In genomic region chr22:44764974-44765373, GRCh38 we compare ENCODE assay signal across 20 cellular contexts. TPM values are rescaled to one million over a fixed set of nuclear protein-coding genes. Genes with fewer than 3 reads are reported as not detected.
A peak's percentile ranks its signal among the peaks of the same experiment; 100 is the strongest.
DNase-seq lines count a peak whose midpoint lies in the region; ATAC-seq, FAIRE-seq and TF ChIP-seq lines count a peak whose summit lies in the region.
"Had no signal": no experiment of that assay in that cellular context is flagged by ENCODE, and none has a peak within 500 bp of the region (broad histone marks: within the 10 kb centered on the region; RNA-seq: fewer than 3 reads in every experiment).

No MANE protein-coding gene starts in this region.

- H2BK20ac ChIP-seq in H1 (ENCODE audit: low read length): no peak overlapping the region

- TF ChIP-seq EP300 in H1 (IDR thresholded peaks at IDR 0.05; ENCODE audit: borderline replicate concordance in 1 of 2, low read depth in 2 of 2, low read length in 2 of 2) (no peak), upper lobe of left lung (IDR thresholded peaks at IDR 0.05) (no peak)

- no peak overlapping the region for H4K91ac ChIP-seq in H1 (replicated peaks; ENCODE audit: insufficient read length, low read length)

- H3K23ac ChIP-seq in H1 (ENCODE audit: insufficient read length): no peak overlapping the region

- H4K20me1 ChIP-seq in H1 (replicated peaks in 1 of 2; ENCODE audit: control insufficient read depth in 1 of 2, insufficient read depth in 2 of 2, low read length in 2 of 2): peaks cover 8% of the 10 kb centered on the region in 2 experiments

- intact Hi-C loops in mucosa of descending colon (cut with DNase I, micrococcal nuclease) (no loop called here), testis (cut with DNase I; ENCODE audit: low total_unique reads) (no loop called here)

- H3K9me3 ChIP-seq in H1 (ENCODE audit: insufficient read depth in 2 of 2, low read depth in 1 of 2, low read length in 1 of 2) (no peaks in the 10 kb centered on the region), mucosa of descending colon (no peaks in the 10 kb centered on the region), upper lobe of left lung (no peaks in the 10 kb centered on the region), testis (no peaks in the 10 kb centered on the region)

- H3K4me1 ChIP-seq in H1 (replicated peaks in 1 of 4; ENCODE audit: control insufficient read depth in 3 of 4, insufficient read depth in 4 of 4, low read length in 3 of 4) (peaks cover 2 to 15% (median 7%) of the 10 kb centered on the region in 4 experiments; a peak in 5 of 7 replicates), mucosa of descending colon (ENCODE audit: low read depth) (peaks cover 3% of the 10 kb centered on the region), upper lobe of left lung (peaks cover 0 to 10% (median 5%) of the 10 kb centered on the region in 4 donors), testis (no peaks in the 10 kb centered on the region)
- H3K4me1 ChIP-seq: HAP-1 had no signal

- no peak overlapping the region for H3K56ac ChIP-seq in H1 (replicated peaks; ENCODE audit: insufficient read length, low read depth, low read length)

- ATAC-seq in mucosa of descending colon (peak; percentile 15), upper lobe of left lung (ENCODE audit: low FRiP score in 2 of 2) (peak; percentile 8 to 16)
- ATAC-seq: SK-N-SH treated with all-trans-retinoic acid at 6 μM for 48 hours had no signal

- no peak overlapping the region for H4K5ac ChIP-seq in H1 (ENCODE audit: insufficient read length, low read depth, low read length)

- no peak overlapping the region for H2BK120ac ChIP-seq in H1 (replicated peaks; ENCODE audit: low read depth, low read length)

- no peak overlapping the region for H2AK5ac ChIP-seq in H1 (ENCODE audit: low read depth, low read length)

- H3K4me3 ChIP-seq in H7 (ENCODE audit: insufficient read depth, low read depth, low read length) (no peak overlapping the region), H1 (ENCODE audit: extremely low read depth in 1 of 4, insufficient read depth in 2 of 4, low read depth in 3 of 4, low read length in 4 of 4) (no peak overlapping the region), mucosa of descending colon (no peak overlapping the region), upper lobe of left lung (no peak overlapping the region), testis (no peak overlapping the region)
- H3K4me3 ChIP-seq: HAP-1 had no signal

- H3K79me1 ChIP-seq in H1 (ENCODE audit: low read depth, low read length): peaks cover 8% of the 10 kb centered on the region

- POLR2A ChIA-PET in H1 (lab: Charles Lee; ENCODE audit: partially characterized antibody): interaction anchor here (1.1 kb wide), 3 partner anchors 10 to 13 kb away, joined by 4 read pairs; partner anchors contain the start of gene ARHGAP8

- H2BK12ac ChIP-seq in H1 (ENCODE audit: low read depth, low read length): no peak overlapping the region

- no peak overlapping the region for H3K27ac ChIP-seq in H1 (ENCODE audit: low read depth, low read length)
- no peak overlapping the region for H3K27ac ChIP-seq in upper lobe of left lung
- H3K27ac ChIP-seq in testis: no peak overlapping the region

- no peak overlapping the region for H4K8ac ChIP-seq in H1 (ENCODE audit: extremely low read depth, insufficient read depth, low read length)

- peak overlapping the region; percentile 48; the same call in 1 of the 2 replicates for H3K18ac ChIP-seq in H1 (ENCODE audit: extremely low read depth, low read length)

- DNase-seq in H7 (peak; percentile 47), H1 (ENCODE audit: low read depth in 1 of 2, low spot score in 2 of 2) (no peak), mucosa of descending colon (no peak), upper lobe of left lung (peak in 1 of 2 donors; percentile 55), testis (no peak), SKM-1 (lab: John Stamatoyannopoulos, UW; ENCODE audit: unreplicated experiment) (no peak), inferior parietal cortex (ENCODE audit: extremely low spot score) (no peak)
- DNase-seq: DMS79, NCI-H1417, NCI-H187, NCI-H2107, NCI-H510A, NCI-H774, OCI-M1, SIG-M5 had no signal

- WGBS in H1 (ENCODE audit: extremely low coverage in 1 of 2, insufficient coverage in 1 of 2, insufficient read length in 1 of 2, insufficient replicate concordance in 2 of 2, low coverage in 1 of 2, low lambda C conversion rate in 2 of 2, missing lambda C conversion rate in 1 of 2), 2 experiments: 89% methylated on average over 4 of the region's 4 CpGs; no CpG with 5 or more reads in 1 of the 2 experiments
- 15 to 25% methylated on average over 4 of the region's 4 CpGs for WGBS in upper lobe of left lung, 2 donors
- 70 to 74% methylated on average over 4 of the region's 4 CpGs for WGBS in testis, 2 donors

- peaks cover 0 to 36% of the 10 kb centered on the region in 2 experiments; a peak in 2 of 4 replicates for H3K79me2 ChIP-seq in H1 (ENCODE audit: control insufficient read depth in 1 of 2, insufficient read depth in 2 of 2, low read length in 2 of 2)

- no peak overlapping the region for H2AFZ ChIP-seq in H1 (ENCODE audit: low read length)

- no peak overlapping the region for H3K4ac ChIP-seq in H1 (replicated peaks; ENCODE audit: insufficient read length, low read depth, low read length)

- no peak for TF ChIP-seq RAD21 in H1 (IDR thresholded peaks at IDR 0.05 in 1 of 2, conservative IDR thresholded peaks at IDR 0.05 in 1 of 2; ENCODE audit: low read depth in 2 of 2, low read length in 2 of 2)

- no peak overlapping the region for H3K9ac ChIP-seq in H1 (replicated peaks in 1 of 4; ENCODE audit: extremely low read depth in 1 of 4, low read depth in 3 of 4, low read length in 3 of 4)

- no peaks in the 10 kb centered on the region for H3K27me3 ChIP-seq in H7 (ENCODE audit: control insufficient read depth, insufficient read depth, low read length)
- H3K27me3 ChIP-seq in H1 (replicated peaks in 1 of 4; ENCODE audit: control insufficient read depth in 3 of 4, extremely low read depth in 1 of 4, insufficient read depth in 3 of 4, low read length in 3 of 4): no peaks in the 10 kb centered on the region
- H3K27me3 ChIP-seq in upper lobe of left lung: no peaks in the 10 kb centered on the region
- H3K27me3 ChIP-seq in testis: no peaks in the 10 kb centered on the region

- TF ChIP-seq CTCF in H1 (IDR thresholded peaks at IDR 0.05; ENCODE audit: control extremely low read depth in 1 of 3, insufficient read depth in 1 of 3, low read depth in 1 of 3, low read length in 3 of 3) (no peak), mucosa of descending colon (IDR thresholded peaks at IDR 0.05) (no peak), upper lobe of left lung (IDR thresholded peaks at IDR 0.05) (no peak), testis (IDR thresholded peaks at IDR 0.05) (no peak)

- H2BK5ac ChIP-seq in H1 (ENCODE audit: low read depth, low read length): peak overlapping the region; percentile 71; the same call in 1 of the 2 replicates

- H3K23me2 ChIP-seq in H1 (ENCODE audit: low read depth, low read length): no peaks in the 10 kb centered on the region

- FAIRE-seq in H1 (lab: Jason Lieb, UNC): no peak

- no peak overlapping the region for H3K14ac ChIP-seq in H1 (ENCODE audit: insufficient read length)

- TF ChIP-seq POLR2A in H1 (IDR thresholded peaks at IDR 0.05; ENCODE audit: control extremely low read depth in 1 of 2, low read depth in 2 of 2, low read length in 2 of 2) (no peak), upper lobe of left lung (IDR thresholded peaks at IDR 0.05) (no peak), testis (IDR thresholded peaks at IDR 0.05) (no peak)

- no peak overlapping the region for H3K4me2 ChIP-seq in H1 (ENCODE audit: insufficient read depth in 1 of 2, low read depth in 2 of 2, low read length in 2 of 2)

- no peaks in the 10 kb centered on the region; the same call in 1 of the 2 replicates for H3K36me3 ChIP-seq in H7 (replicated peaks; ENCODE audit: control insufficient read depth, insufficient read depth, low read length)
- H3K36me3 ChIP-seq in H1 (ENCODE audit: control insufficient read depth in 2 of 4, insufficient read depth in 4 of 4, low read length in 3 of 4): no peaks in the 10 kb centered on the region
- H3K36me3 ChIP-seq in mucosa of descending colon (ENCODE audit: low read depth): no peaks in the 10 kb centered on the region
- no peaks in the 10 kb centered on the region for H3K36me3 ChIP-seq in upper lobe of left lung
- H3K36me3 ChIP-seq in testis (ENCODE audit: low read depth, missing control alignments): no peaks in the 10 kb centered on the region
- H3K36me3 ChIP-seq: HAP-1 had no signal

- no peak overlapping the region for H2BK15ac ChIP-seq in H1 (ENCODE audit: low read length)

- CTCF ChIA-PET in H1 (lab: Charles Lee; ENCODE audit: partially characterized antibody): interaction anchor here (1.5 kb wide), 1 partner anchor 12 kb away, joined by 7 read pairs; no protein-coding TSS in a partner anchor

TF ChIP-seq in H1, 55 proteins besides CTCF, POLR2A, EP300 and RAD21 (continues in another document):
- TF ChIP-seq POU5F1 (IDR thresholded peaks at IDR 0.05; ENCODE audit: low read depth, low read length) (no peak), KDM5A (IDR thresholded peaks at IDR 0.05; ENCODE audit: low read length) (no peak), SP1 (IDR thresholded peaks at IDR 0.05; ENCODE audit: low read depth, low read length) (no peak), BACH1 (IDR thresholded peaks at IDR 0.05; ENCODE audit: low read length) (no peak), TAF1 (IDR thresholded peaks at IDR 0.05; ENCODE audit: low read depth, low read length) (no peak), ATF3 (IDR thresholded peaks at IDR 0.05; ENCODE audit: insufficient read depth, low read depth, low read length) (no peak), GABPA (IDR thresholded peaks at IDR 0.05; ENCODE audit: borderline replicate concordance, insufficient read depth, low read length) (no peak)

RNA-seq across cellular contexts. Expression of gene ARHGAP8, which starts 12.6 kb away (rescaled TPM):
- total RNA-seq in H7 (2014; rRNA removed; shearing (Covaris generic)): 24.8 and 28.3 TPM in 2 replicates
- total RNA-seq in H1 (2021; fragmentation: NEBNext Ultra II Directional; extraction: Animal tissue kit (Norgen Biotek cat#: 25700)): 47.7 and 48.7 TPM in 2 replicates
- polyA plus RNA-seq in H1 (2011; rRNA removed): 35.6 and 55.2 TPM in 2 replicates
- polyA plus RNA-seq in H1 (2011; cell fraction: cytosol; rRNA removed): 40.7 TPM
- polyA plus RNA-seq in H1 (2011; cell fraction: nucleus; rRNA removed): 71.9 TPM
- 29.6 to 36.8 TPM (median 35.4 TPM) in 4 replicates for polyA plus RNA-seq in H1 (2012, experiment 1 of 2)
- 25.3 TPM for polyA plus RNA-seq in H1 (2012, experiment 2 of 2)
- polyA plus RNA-seq in H1 (2013, experiment 1 of 2): 28.1 TPM
- 27.7 TPM for polyA plus RNA-seq in H1 (2013, experiment 2 of 2)
- 28.4 and 34.7 TPM in 2 replicates for polyA minus RNA-seq in H1 (2011; rRNA and poly(A)+ RNA removed)
- 22.0 TPM for polyA minus RNA-seq in H1 (2011; cell fraction: cytosol; rRNA and poly(A)+ RNA removed)
- 33.7 TPM for polyA minus RNA-seq in H1 (2011; cell fraction: nucleus; rRNA and poly(A)+ RNA removed)
- 10 to 100 TPM; 25.0 to 74.6 (median 43.7) TPM for total RNA-seq in mucosa of descending colon
- total RNA-seq in upper lobe of left lung: 10 to 100 TPM; 13.8 to 55.5 (median 22.7) TPM
- 10 to 100 TPM in 1 of 2 donors, 1 to 10 TPM in 1; 9.5 to 15.0 TPM for total RNA-seq in testis
- 9.7 TPM for polyA plus RNA-seq in testis (ENCODE audit: insufficient read depth, low read depth, low replicate concordance)
- total RNA-seq: LHCN-M2, RPMI7951 had no signal
- polyA plus RNA-seq: CD14-positive monocyte had no signal
